Comparison of ENCODE assay signal across 22 cellular contexts in genomic region chr17:74101527-74101926, GRCh38.
"Had no signal": no experiment of that assay in that cellular context is flagged by ENCODE, and none has a peak within 500 bp of the region (broad histone marks: within the 10 kb centered on the region; RNA-seq: fewer than 3 reads in every experiment).

No MANE protein-coding gene starts in this region.

- H3K4me3 ChIP-seq: MG63 had no signal

- DNase-seq: IMR-90; Karpas-422; KG1; MG63; NCI-H1105; NCI-H1417; NCI-H1436 treated with DMSO at 0.1 percent for 48 hours; NCI-H1694; NCI-H187 treated with DMSO at 0.1 percent for 48 hours; NCI-H2029 treated with DMSO at 0.1 percent for 48 hours; NCI-H2107; NCI-H2227 treated with DMSO at 0.1 percent for 48 hours; NCI-H524; NCI-H526 treated with DMSO at 0.1 percent for 48 hours; NCI-H748 treated with DMSO at 0.1 percent for 48 hours; NK-92 treated with Interleukin-12 subunit alpha and Interleukin-12 subunit beta, amount 100 ng/mL, for 24 hours; PC-3; SHP77; SK-N-SH had no signal

- H3K9me3 ChIP-seq: MG63, SK-N-SH had no signal

- ATAC-seq: HepG2, Panc1, PC-3 had no signal

- H3K4me2 ChIP-seq: SK-N-SH had no signal

- H3K9ac ChIP-seq: SK-N-SH had no signal

- H3K36me3 ChIP-seq: MG63 had no signal

- H3K27ac ChIP-seq: RWPE1 had no signal
